ENCODE assay signal across 22 cellular contexts in genomic region chr10:26386800-26387199, GRCh38. TPM values are rescaled to one million over a fixed set of nuclear protein-coding genes. Genes with fewer than 3 reads are reported as not detected.
DNase-seq lines count a peak whose midpoint lies in the region; ATAC-seq and TF ChIP-seq lines count a peak whose summit lies in the region.
"Had no signal": no experiment of that assay in that cellular context is flagged by ENCODE, and none has a peak within 500 bp of the region (broad histone marks: within the 10 kb centered on the region; RNA-seq: fewer than 3 reads in every experiment).

No MANE protein-coding gene starts in this region.

- H3K27ac Mint-ChIP-seq in natural killer cell treated with Interleukin-12 subunit alpha and Interleukin-12 subunit beta and Interleukin-15 and Interleukin-18, amount 100 ng/mL, for 72 hours = no peak overlapping the region
- H3K27ac Mint-ChIP-seq in natural killer cell = no peak overlapping the region
- no peak overlapping the region for H3K27ac Mint-ChIP-seq in activated CD4-positive, alpha-beta memory T cell treated with anti-CD3 and anti-CD28 coated beads for 36 hours

- H3K4me3 ChIP-seq in OCI-LY3 (ENCODE audit: low read length) (no peak overlapping the region), HAP-1 (no peak overlapping the region)
- H3K4me3 ChIP-seq: ascending aorta, GM23248, ovary, PC-9, skin epidermis, upper lobe of left lung had no signal

- no peaks in the 10 kb centered on the region for H3K36me3 Mint-ChIP-seq in natural killer cell treated with Interleukin-12 subunit alpha and Interleukin-12 subunit beta and Interleukin-15 and Interleukin-18, amount 100 ng/mL, for 72 hours
- no peaks in the 10 kb centered on the region for H3K36me3 Mint-ChIP-seq in natural killer cell
- peaks cover 1% of the 10 kb centered on the region for H3K36me3 Mint-ChIP-seq in activated CD4-positive, alpha-beta memory T cell treated with anti-CD3 and anti-CD28 coated beads for 36 hours

- H3K9ac ChIP-seq in OCI-LY3 (ENCODE audit: low read length) = no peak overlapping the region
- H3K9ac ChIP-seq: GM23248 had no signal

- POLR2A ChIA-PET in activated CD4-positive, alpha-beta memory T cell treated with anti-CD3 and anti-CD28 coated beads for 36 hours (lab: Charles Lee) = no interaction called here

- H2AFZ ChIP-seq in OCI-LY3 (ENCODE audit: low read depth, low read length) = no peak overlapping the region
- H2AFZ ChIP-seq: GM23248, PC-9 had no signal

- intact Hi-C loops in natural killer cell (cut with micrococcal nuclease) = no loop called here
- intact Hi-C loops in activated CD4-positive, alpha-beta memory T cell treated with anti-CD3 and anti-CD28 coated beads for 36 hours (cut with micrococcal nuclease) = loop anchor here (5.0 kb wide), 1 partner anchor 46 kb away; no protein-coding TSS in a partner anchor

- H3K4me3 Mint-ChIP-seq in natural killer cell treated with Interleukin-12 subunit alpha and Interleukin-12 subunit beta and Interleukin-15 and Interleukin-18, amount 100 ng/mL, for 72 hours = no peak overlapping the region
- H3K4me3 Mint-ChIP-seq in natural killer cell = no peak overlapping the region
- no peak overlapping the region for H3K4me3 Mint-ChIP-seq in activated CD4-positive, alpha-beta memory T cell treated with anti-CD3 and anti-CD28 coated beads for 36 hours

- peak overlapping the region; percentile 17 for H3K4me2 ChIP-seq in OCI-LY3 (ENCODE audit: low read length)
- H3K4me2 ChIP-seq: PC-9 had no signal

- TF ChIP-seq CTCF in natural killer cell (IDR thresholded peaks at IDR 0.05) = no peak
- TF ChIP-seq CTCF in OCI-LY3 (IDR thresholded peaks at IDR 0.05; ENCODE audit: low read depth, low read length) = no peak

- no peak overlapping the region for H3K27ac ChIP-seq in OCI-LY3 (ENCODE audit: low read length)
- H3K27ac ChIP-seq: ascending aorta, foreskin keratinocyte, GM23248, ovary, PC-9, skin epidermis, upper lobe of left lung had no signal

- CTCF ChIA-PET in activated CD4-positive, alpha-beta memory T cell treated with anti-CD3 and anti-CD28 coated beads for 36 hours (lab: Charles Lee) = interaction anchor here (0.6 kb wide), 2 partner anchors 31 to 52 kb away, joined by 3 read pairs; no protein-coding TSS in a partner anchor

- peaks cover 8% of the 10 kb centered on the region for H3K4me1 ChIP-seq in OCI-LY3 (ENCODE audit: low read length)
- H3K4me1 ChIP-seq in HAP-1 = no peaks in the 10 kb centered on the region
- H3K4me1 ChIP-seq: ascending aorta, foreskin keratinocyte had no signal

- H3K9me3 Mint-ChIP-seq in natural killer cell treated with Interleukin-12 subunit alpha and Interleukin-12 subunit beta and Interleukin-15 and Interleukin-18, amount 100 ng/mL, for 72 hours = peaks cover 3% of the 10 kb centered on the region
- H3K9me3 Mint-ChIP-seq in natural killer cell = peaks cover 0 to 2% of the 10 kb centered on the region in 2 donors
- peaks cover 4% of the 10 kb centered on the region for H3K9me3 Mint-ChIP-seq in activated CD4-positive, alpha-beta memory T cell treated with anti-CD3 and anti-CD28 coated beads for 36 hours

- peak; percentile 74 to 77 for ATAC-seq in natural killer cell treated with Interleukin-12 subunit alpha and Interleukin-12 subunit beta and Interleukin-15 and Interleukin-18, amount 100 ng/mL, for 72 hours
- ATAC-seq in natural killer cell (no peak), HG03060 (IDR thresholded peaks at IDR 0.05; ENCODE audit: low read depth, unreplicated experiment) (peak; percentile 52)
- ATAC-seq: foreskin keratinocyte, left colon had no signal

- peaks cover 3 to 11% of the 10 kb centered on the region in 2 donors for H3K27me3 Mint-ChIP-seq in natural killer cell treated with Interleukin-12 subunit alpha and Interleukin-12 subunit beta and Interleukin-15 and Interleukin-18, amount 100 ng/mL, for 72 hours
- H3K27me3 Mint-ChIP-seq in natural killer cell (ENCODE audit: low read depth in 2 of 2) = peaks cover 6 to 8% of the 10 kb centered on the region in 2 donors
- H3K27me3 Mint-ChIP-seq in activated CD4-positive, alpha-beta memory T cell treated with anti-CD3 and anti-CD28 coated beads for 36 hours = peaks cover 8% of the 10 kb centered on the region

- H4K20me1 ChIP-seq in OCI-LY3 (ENCODE audit: insufficient read depth, low read length) = no peaks in the 10 kb centered on the region

- no peaks in the 10 kb centered on the region for H3K4me1 Mint-ChIP-seq in natural killer cell treated with Interleukin-12 subunit alpha and Interleukin-12 subunit beta and Interleukin-15 and Interleukin-18, amount 100 ng/mL, for 72 hours (ENCODE audit: low read depth in 2 of 2)
- H3K4me1 Mint-ChIP-seq in natural killer cell = no peaks in the 10 kb centered on the region
- peaks cover 3% of the 10 kb centered on the region for H3K4me1 Mint-ChIP-seq in activated CD4-positive, alpha-beta memory T cell treated with anti-CD3 and anti-CD28 coated beads for 36 hours (ENCODE audit: low read depth)

- in situ Hi-C loops in HAP-1 (cut with MboI; ENCODE audit: low sequenced_read_pairs) = no loop called here

- H3K36me3 ChIP-seq in OCI-LY3 (replicated peaks; ENCODE audit: low read depth, low read length) (no peaks in the 10 kb centered on the region), HAP-1 (replicated peaks) (no peaks in the 10 kb centered on the region)
- H3K36me3 ChIP-seq: ascending aorta, ovary, upper lobe of left lung had no signal

- H3K9me3 ChIP-seq in OCI-LY3 (ENCODE audit: insufficient read depth, low read length) (no peaks in the 10 kb centered on the region), HAP-1 (no peaks in the 10 kb centered on the region)
- H3K9me3 ChIP-seq: ascending aorta, ovary had no signal

- H3K27me3 ChIP-seq in OCI-LY3 (ENCODE audit: low read depth, low read length) (no peaks in the 10 kb centered on the region), HAP-1 (ENCODE audit: low read depth) (no peaks in the 10 kb centered on the region)
- H3K27me3 ChIP-seq: ascending aorta, foreskin keratinocyte, ovary had no signal

- DNase-seq in natural killer cell treated with Interleukin-12 subunit alpha and Interleukin-12 subunit beta and Interleukin-15 and Interleukin-18, amount 100 ng/mL, for 72 hours (ENCODE audit: low spot score) = no peak
- DNase-seq in natural killer cell (no peak), HuH-7 (ENCODE audit: low spot score) (no peak), NCI-H146 treated with DMSO at 0.1 percent for 48 hours (lab: John Stamatoyannopoulos, UW; ENCODE audit: unreplicated experiment) (no peak), HAP-1 (ENCODE audit: low spot score in 2 of 2) (no peak)
- no peak for DNase-seq in activated CD4-positive, alpha-beta memory T cell treated with anti-CD3 and anti-CD28 coated beads for 36 hours
- DNase-seq: activated effector memory CD4-positive, alpha-beta T cell treated with Interleukin-2 at 50 U/mL for 16 hours; COR-L47; foreskin keratinocyte; GM23248; left colon; NCI-H1694 treated with DMSO at 0.1 percent for 48 hours; ovary; PC-9; stimulated activated CD4-positive, alpha-beta T cell treated with anti-CD3 and anti-CD28 coated beads, Interleukin-4, amount 100 ng/mL, for 4 hours; upper lobe of left lung had no signal

- H3K79me2 ChIP-seq in OCI-LY3 (ENCODE audit: low read length) = no peaks in the 10 kb centered on the region

RNA-seq across cellular contexts. Expression of gene APBB1IP, which starts 51.3 kb away (rescaled TPM):
- 10 to 100 TPM; 42.2 to 58.0 TPM for total RNA-seq in natural killer cell treated with Interleukin-12 subunit alpha and Interleukin-12 subunit beta and Interleukin-15 and Interleukin-18, amount 100 ng/mL, for 72 hours
- 100 to 1,000 TPM in 2 of 3 donors, 10 to 100 TPM in 1; 92.5 to 119 (median 100) TPM for total RNA-seq in natural killer cell
- total RNA-seq in activated CD4-positive, alpha-beta memory T cell treated with anti-CD3 and anti-CD28 coated beads for 36 hours = 10 to 100 TPM; 50.1 to 52.1 TPM
- total RNA-seq: ascending aorta, foreskin keratinocyte, G401, NCI-H460, PC-9 had no signal

Comparison
In these comparisons a context has a peak if more than half of its experiments do, and no peak if none do; other contexts are left out.
1. ATAC-seq: peak in natural killer cell treated with Interleukin-12 subunit alpha and Interleukin-12 subunit beta and Interleukin-15 and Interleukin-18, amount 100 ng/mL, for 72 hours (2 of 2) and HG03060 (single experiment); none in natural killer cell (0 of 3).